Comparison of ENCODE assay signal across 14 cellular contexts in genomic region chr9:99180199-99180598, GRCh38. TPM values are rescaled to one million over a fixed set of nuclear protein-coding genes. Genes with fewer than 3 reads are reported as not detected.
A peak's percentile ranks its signal among the peaks of the same experiment; 100 is the strongest.
DNase-seq lines count a peak whose midpoint lies in the region; ATAC-seq and TF ChIP-seq lines count a peak whose summit lies in the region.
"Had no signal": no experiment of that assay in that cellular context is flagged by ENCODE, and none has a peak within 500 bp of the region (broad histone marks: within the 10 kb centered on the region; RNA-seq: fewer than 3 reads in every experiment).

No MANE protein-coding gene starts in this region.

- H4K20me1 ChIP-seq in KMS-11 (ENCODE audit: insufficient read depth) (no peaks in the 10 kb centered on the region), smooth muscle cell (ENCODE audit: low read depth) (no peaks in the 10 kb centered on the region)

- ATAC-seq in GM18861 (IDR thresholded peaks at IDR 0.05; ENCODE audit: unreplicated experiment) (peak; percentile 34), GM21576 (IDR thresholded peaks at IDR 0.05; ENCODE audit: unreplicated experiment) (peak; percentile 40), HG03196 (IDR thresholded peaks at IDR 0.05; ENCODE audit: unreplicated experiment) (no peak)
- ATAC-seq: right lobe of liver had no signal

- no peaks in the 10 kb centered on the region for H3K9me3 ChIP-seq in smooth muscle cell (replicated peaks; ENCODE audit: low read depth)
- H3K9me3 ChIP-seq in breast epithelium = no peaks in the 10 kb centered on the region
- H3K9me3 ChIP-seq: left ventricle myocardium inferior, right lobe of liver, thoracic aorta had no signal

- no peak for TF ChIP-seq POLR2A in breast epithelium (IDR thresholded peaks at IDR 0.05)

- peaks cover 14% of the 10 kb centered on the region for H3F3A ChIP-seq in smooth muscle cell (ENCODE audit: low read depth)

- no peak overlapping the region for H3K9ac ChIP-seq in KMS-11
- no peak overlapping the region for H3K9ac ChIP-seq in smooth muscle cell (ENCODE audit: low read depth)
- H3K9ac ChIP-seq: neural progenitor cell had no signal

- H3K27ac ChIP-seq in KMS-11 (no peak overlapping the region), smooth muscle cell (ENCODE audit: low read depth) (peak overlapping the region; percentile 94), breast epithelium (no peak overlapping the region)
- H3K27ac ChIP-seq: cardiac muscle cell, left ventricle myocardium inferior, neural progenitor cell, right lobe of liver, thoracic aorta had no signal

- H2AFZ ChIP-seq in KMS-11 (ENCODE audit: low read depth) (no peak overlapping the region), smooth muscle cell (ENCODE audit: low read depth) (no peak overlapping the region)
- H2AFZ ChIP-seq: neural progenitor cell had no signal

- no peaks in the 10 kb centered on the region for H3K79me2 ChIP-seq in KMS-11 (ENCODE audit: insufficient read depth, low read depth)
- H3K79me2 ChIP-seq in smooth muscle cell (ENCODE audit: low read depth) = no peaks in the 10 kb centered on the region

- H3K36me3 ChIP-seq in KMS-11 (ENCODE audit: insufficient read depth) (no peaks in the 10 kb centered on the region), smooth muscle cell (ENCODE audit: low read depth) (no peaks in the 10 kb centered on the region), breast epithelium (no peaks in the 10 kb centered on the region)
- H3K36me3 ChIP-seq: cardiac muscle cell, left ventricle myocardium inferior, neural progenitor cell, right lobe of liver, thoracic aorta had no signal

- intact Hi-C loops in breast epithelium (cut with DNase I; ENCODE audit: low total_unique reads) = no loop called here

- TF ChIP-seq CTCF in KMS-11 (conservative IDR thresholded peaks at IDR 0.05; ENCODE audit: low read depth, low read length) (no peak), smooth muscle cell (IDR thresholded peaks at IDR 0.05; ENCODE audit: borderline replicate concordance, insufficient read depth, poor library complexity, severe bottlenecking) (no peak), breast epithelium (IDR thresholded peaks at IDR 0.05) (no peak)

- peak overlapping the region; percentile 40; the same call in 1 of the 2 replicates for H3K4me2 ChIP-seq in KMS-11
- H3K4me2 ChIP-seq in smooth muscle cell = peak overlapping the region; percentile 59
- H3K4me2 ChIP-seq: neural progenitor cell had no signal

- DNase-seq in smooth muscle cell (lab: John Stamatoyannopoulos, UW; ENCODE audit: unreplicated experiment) (no peak), breast epithelium (ENCODE audit: low spot score in 2 of 2) (no peak)
- no peak for DNase-seq in stimulated activated CD4-positive, alpha-beta T cell treated with anti-CD3 and anti-CD28 coated beads, Interleukin-2, amount 100 ng/mL, for 24 hours
- DNase-seq: left ventricle myocardium inferior, NCI-H2227 treated with DMSO at 0.1 percent for 48 hours, right lobe of liver, RPMI8226 had no signal

- H3K4me3 ChIP-seq in KMS-11 (IDR thresholded peaks at IDR 0.05; ENCODE audit: insufficient read depth, low read depth, low read length) = no peak overlapping the region
- no peak overlapping the region for H3K4me3 ChIP-seq in smooth muscle cell
- no peak overlapping the region for H3K4me3 ChIP-seq in breast epithelium
- H3K4me3 ChIP-seq: cardiac muscle cell, left ventricle myocardium inferior, neural progenitor cell, right lobe of liver, thoracic aorta had no signal

- H3K27me3 ChIP-seq in KMS-11 (ENCODE audit: insufficient read depth, low read depth) (no peaks in the 10 kb centered on the region), smooth muscle cell (ENCODE audit: low read depth) (no peaks in the 10 kb centered on the region), breast epithelium (no peaks in the 10 kb centered on the region)
- H3K27me3 ChIP-seq: cardiac muscle cell, neural progenitor cell, right lobe of liver had no signal

- H3K4me1 ChIP-seq in KMS-11 (ENCODE audit: low read depth, poor library complexity, severe bottlenecking) = peaks cover 49% of the 10 kb centered on the region
- peaks cover 24% of the 10 kb centered on the region for H3K4me1 ChIP-seq in smooth muscle cell (ENCODE audit: low read depth)
- peaks cover 0 to 6% of the 10 kb centered on the region in 2 donors for H3K4me1 ChIP-seq in breast epithelium
- H3K4me1 ChIP-seq: right lobe of liver had no signal

- 91% methylated on average over 1 of the region's 1 CpG for WGBS in smooth muscle cell (ENCODE audit: low lambda C conversion rate)

RNA-seq across cellular contexts. Expression of gene ALG2, which starts 41.5 kb away (rescaled TPM):
- total RNA-seq in smooth muscle cell (53.6 and 60.4 TPM in 2 replicates), breast epithelium (10 to 100 TPM; 30.2 to 44.5 (median 40.3) TPM)
- polyA plus RNA-seq in smooth muscle cell = 50.1 and 53.9 TPM in 2 replicates

RNA-seq across cellular contexts. Expression of gene SEC61B, which starts 41.9 kb away (rescaled TPM):
- total RNA-seq in smooth muscle cell (334 and 385 TPM in 2 replicates), breast epithelium (100 to 1,000 TPM in 1 of 3 donors, 10 to 100 TPM in 2; 86.3 to 121 (median 92.9) TPM)
- 471 and 549 TPM in 2 replicates for polyA plus RNA-seq in smooth muscle cell
